In genomic region chr1:168057355-168057754, GRCh38 we compare ENCODE assay signal across 26 cellular contexts.
"Had no signal": no experiment of that assay in that cellular context is flagged by ENCODE, and none has a peak within 500 bp of the region (broad histone marks: within the 10 kb centered on the region; RNA-seq: fewer than 3 reads in every experiment).

No MANE protein-coding gene starts in this region.

- H3K27ac ChIP-seq: colonic mucosa, coronary artery, dorsolateral prefrontal cortex, epithelial cell of prostate, esophagus muscularis mucosa, esophagus squamous epithelium, foreskin keratinocyte, gastrocnemius medialis, gastroesophageal sphincter, heart left ventricle, heart right ventricle had no signal

- H3K4me3 ChIP-seq: colonic mucosa, coronary artery, dorsolateral prefrontal cortex, esophagus muscularis mucosa, esophagus squamous epithelium, gastrocnemius medialis, gastroesophageal sphincter, heart left ventricle, heart right ventricle had no signal

- DNase-seq: colonic mucosa; cortex of kidney; dermis blood vessel endothelial cell; dorsolateral prefrontal cortex; effector CD4-positive, alpha-beta T cell; effector CD8-positive, alpha-beta T cell; effector memory CD4-positive, alpha-beta T cell; effector memory CD8-positive, alpha-beta T cell; endodermal cell; esophagus squamous epithelium; foreskin keratinocyte; foreskin melanocyte; gastrocnemius medialis; glutamatergic neuron; head of caudate nucleus; heart left ventricle; heart right ventricle had no signal

- H3K36me3 ChIP-seq: colonic mucosa, gastrocnemius medialis had no signal

- FAIRE-seq: colon, endometrium, endothelial cell of umbilical vein, frontal cortex had no signal

- H3K9me3 ChIP-seq: colonic mucosa, esophagus muscularis mucosa, esophagus squamous epithelium, gastrocnemius medialis, gastroesophageal sphincter, heart left ventricle, heart right ventricle had no signal

- ATAC-seq: effector memory CD8-positive, alpha-beta T cell; esophagus mucosa; gastrocnemius medialis; gastroesophageal sphincter; heart left ventricle; heart right ventricle had no signal

- H3K27me3 ChIP-seq: colonic mucosa, dorsolateral prefrontal cortex, esophagus muscularis mucosa, esophagus squamous epithelium, foreskin keratinocyte, gastrocnemius medialis, gastroesophageal sphincter, heart left ventricle, heart right ventricle had no signal

- H3K4me1 ChIP-seq: colonic mucosa, esophagus squamous epithelium, foreskin keratinocyte had no signal
